6 cellular contexts compared by ENCODE assay signal in the genomic region with DNA sequence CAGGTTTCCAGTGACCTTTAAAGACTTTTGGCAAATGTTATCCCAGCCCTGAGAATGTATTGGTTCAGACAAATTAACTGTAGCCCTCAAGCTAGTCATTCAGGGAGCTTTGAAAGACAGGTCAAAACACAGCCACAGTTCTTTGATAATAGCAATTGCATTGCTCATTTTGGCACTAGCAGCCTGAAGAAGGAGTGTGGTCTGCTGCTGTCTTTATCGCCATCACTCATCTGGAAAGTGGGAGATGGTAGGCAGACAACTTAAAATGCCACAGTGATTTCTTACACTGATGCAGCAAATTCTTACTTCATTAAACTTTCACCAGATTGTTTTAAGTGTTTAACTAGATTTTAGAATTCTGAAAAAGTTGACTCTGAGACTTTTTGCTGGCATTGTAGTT. TPM values are rescaled to one million over a fixed set of nuclear protein-coding genes. Genes with fewer than 3 reads are reported as not detected.
"Had no signal": no experiment of that assay in that cellular context is flagged by ENCODE, and none has a peak within 500 bp of the region (broad histone marks: within the 10 kb centered on the region; RNA-seq: fewer than 3 reads in every experiment).

No MANE protein-coding gene starts in this region.

- FAIRE-seq: HepG2 had no signal

- DNase-seq: GM23248, GOT3, H7, HFFc6, KBM-7 had no signal

RNA-seq across cellular contexts. Expression of gene DOK6, which starts 47.2 kb away (rescaled TPM):
- total RNA-seq: HFFc6 had no signal
